ENCODE assay signal across 25 cellular contexts in genomic region chr4:24364852-24365251, GRCh38.
"Had no signal": no experiment of that assay in that cellular context is flagged by ENCODE, and none has a peak within 500 bp of the region (broad histone marks: within the 10 kb centered on the region; RNA-seq: fewer than 3 reads in every experiment).

No MANE protein-coding gene starts in this region.

- DNase-seq: colonic mucosa; cortex of kidney; dermis blood vessel endothelial cell; dorsolateral prefrontal cortex; effector CD4-positive, alpha-beta T cell; effector CD8-positive, alpha-beta T cell; effector memory CD4-positive, alpha-beta T cell; effector memory CD8-positive, alpha-beta T cell; endodermal cell; erythroblast; esophagus squamous epithelium; foreskin fibroblast; foreskin keratinocyte; foreskin melanocyte; glutamatergic neuron; head of caudate nucleus; heart left ventricle; heart right ventricle had no signal

- H3K27ac ChIP-seq: colonic mucosa, coronary artery, dorsolateral prefrontal cortex, epithelial cell of prostate, esophagus muscularis mucosa, esophagus squamous epithelium, foreskin keratinocyte, gastroesophageal sphincter, heart left ventricle, heart right ventricle, hepatocyte had no signal

- H3K4me3 ChIP-seq: colonic mucosa, coronary artery, dorsolateral prefrontal cortex, esophagus muscularis mucosa, esophagus squamous epithelium, gastroesophageal sphincter, heart left ventricle, heart right ventricle, hepatocyte had no signal

- ATAC-seq: effector memory CD8-positive, alpha-beta T cell; esophagus mucosa; foreskin keratinocyte; gastroesophageal sphincter; heart left ventricle; heart right ventricle had no signal

- H2AFZ ChIP-seq: hepatocyte had no signal

- H3K4me2 ChIP-seq: hepatocyte had no signal

- H3K27me3 ChIP-seq: colonic mucosa, dorsolateral prefrontal cortex, esophagus muscularis mucosa, foreskin keratinocyte, gastroesophageal sphincter, heart left ventricle, heart right ventricle, hepatocyte had no signal

- H3K4me1 ChIP-seq: colonic mucosa, foreskin keratinocyte, heart left ventricle, heart right ventricle had no signal

- H3K36me3 ChIP-seq: colonic mucosa, esophagus muscularis mucosa, esophagus squamous epithelium, gastroesophageal sphincter, heart left ventricle, heart right ventricle had no signal

- H3K4me3 Mint-ChIP-seq: dendritic cell treated with granulocyte-macrophage colony-stimulating factor and Interleukin-4, amounts not matched to agents 40 ng/mL and 50 ng/mL, for 4 days; effector memory CD8-positive, alpha-beta T cell; endodermal cell had no signal

- H3K27ac Mint-ChIP-seq: dendritic cell treated with granulocyte-macrophage colony-stimulating factor and Interleukin-4, amounts not matched to agents 40 ng/mL and 50 ng/mL, for 4 days; effector memory CD8-positive, alpha-beta T cell; endodermal cell had no signal

- H3K9me3 ChIP-seq: colonic mucosa, esophagus muscularis mucosa, esophagus squamous epithelium, gastroesophageal sphincter, heart left ventricle, heart right ventricle had no signal

- H3K9me3 Mint-ChIP-seq: dendritic cell treated with granulocyte-macrophage colony-stimulating factor and Interleukin-4, amounts not matched to agents 40 ng/mL and 50 ng/mL, for 4 days; effector memory CD8-positive, alpha-beta T cell; endodermal cell had no signal

- H3K79me2 ChIP-seq: hepatocyte had no signal

- H3K27me3 Mint-ChIP-seq: dendritic cell treated with granulocyte-macrophage colony-stimulating factor and Interleukin-4, amounts not matched to agents 40 ng/mL and 50 ng/mL, for 4 days; effector memory CD8-positive, alpha-beta T cell had no signal
